18 cellular contexts compared by ENCODE assay signal in genomic region chr11:128240546-128240945, GRCh38.
DNase-seq lines count a peak whose midpoint lies in the region; TF ChIP-seq lines count a peak whose summit lies in the region.
"Had no signal": no experiment of that assay in that cellular context is flagged by ENCODE, and none has a peak within 500 bp of the region (broad histone marks: within the 10 kb centered on the region; RNA-seq: fewer than 3 reads in every experiment).

No MANE protein-coding gene starts in this region.

- H4K8ac ChIP-seq in trophoblast cell (ENCODE audit: low read depth, low read length) = no peak overlapping the region

- H3K9ac ChIP-seq in trophoblast cell (ENCODE audit: low read length) = no peak overlapping the region

- H3K9me3 ChIP-seq in trophoblast cell (ENCODE audit: insufficient read depth, low read depth, low read length) (no peaks in the 10 kb centered on the region), prostate gland (no peaks in the 10 kb centered on the region)
- H3K9me3 ChIP-seq: body of pancreas, gastroesophageal sphincter had no signal

- H3K36me3 ChIP-seq in trophoblast cell (ENCODE audit: control insufficient read depth in 1 of 2, insufficient read depth in 2 of 2, low read length in 2 of 2) = no peaks in the 10 kb centered on the region
- H3K36me3 ChIP-seq in prostate gland = no peaks in the 10 kb centered on the region
- H3K36me3 ChIP-seq: gastroesophageal sphincter, WERI-Rb-1 had no signal

- H3K4me1 ChIP-seq in trophoblast cell (ENCODE audit: control insufficient read depth in 1 of 2, insufficient read depth in 2 of 2, low read length in 2 of 2) = peaks cover 6 to 9% of the 10 kb centered on the region in 2 experiments
- H3K4me1 ChIP-seq in prostate gland (replicated peaks) = no peaks in the 10 kb centered on the region

- H4K12ac ChIP-seq in trophoblast cell (ENCODE audit: low read depth, low read length) = no peak overlapping the region

- intact Hi-C loops in posterior cingulate gyrus (cut with DNase I) (no loop called here), prostate gland (cut with DNase I) (no loop called here)

- H2BK5ac ChIP-seq in trophoblast cell (ENCODE audit: low read depth, low read length, poor library complexity) = peak overlapping the region; percentile 63

- no peak overlapping the region for H3K4ac ChIP-seq in trophoblast cell (ENCODE audit: low read depth, low read length)

- H3K27ac ChIP-seq in trophoblast cell (ENCODE audit: low read depth, low read length) (no peak overlapping the region), prostate gland (no peak overlapping the region)
- H3K27ac ChIP-seq: body of pancreas, gastroesophageal sphincter, WERI-Rb-1 had no signal

- H2AFZ ChIP-seq in trophoblast cell (ENCODE audit: insufficient read depth, low read length, poor library complexity) = no peak overlapping the region

- in situ Hi-C loops in astrocyte of the spinal cord (cut with HindIII; ENCODE audit: low sequenced_read_pairs) = no loop called here

- H3K79me1 ChIP-seq in trophoblast cell (ENCODE audit: low read length) = peaks cover 47% of the 10 kb centered on the region

- no peak for TF ChIP-seq CTCF in astrocyte of the spinal cord (IDR thresholded peaks at IDR 0.05; ENCODE audit: low read depth, low read length)
- TF ChIP-seq CTCF in fibroblast of the aortic adventitia (IDR thresholded peaks at IDR 0.05; ENCODE audit: insufficient read depth, low read length) = no peak
- TF ChIP-seq CTCF in prostate gland (IDR thresholded peaks at IDR 0.05) = no peak

- H2BK12ac ChIP-seq in trophoblast cell (ENCODE audit: low read length) = peak overlapping the region; percentile 89

- DNase-seq in AG20443 (ENCODE audit: low spot score) (peak; percentile 33), astrocyte of the spinal cord (ENCODE audit: low read depth, low spot score) (peak; percentile 16), fibroblast of the aortic adventitia (ENCODE audit: low read depth) (peak; percentile 96), trophoblast cell (no peak), EL (no peak), posterior cingulate gyrus (no peak), prostate gland (ENCODE audit: low spot score) (no peak)
- DNase-seq in stimulated activated CD4-positive, alpha-beta T cell treated with anti-CD3 and anti-CD28 coated beads, Interleukin-4, amount 100 ng/mL, for 4 hours = no peak
- DNase-seq: activated CD4-positive, alpha-beta T cell treated with anti-CD3 and anti-CD28 coated beads, Interleukin-2, amount 10 ng/mL, durations not matched to agents 7 days and 5 days; body of pancreas; CD4-positive, alpha-beta memory T cell; DMS 273 treated with DMSO at 0.1 percent for 48 hours; GOT3; naive B cell; NCI-H1417; NCI-H524; WERI-Rb-1 had no signal

- peak overlapping the region; percentile 54 for H3K14ac ChIP-seq in trophoblast cell (ENCODE audit: low read length)

- WGBS in trophoblast cell (ENCODE audit: extremely low coverage, insufficient coverage, insufficient read length) = no CpG with 5 or more reads among the region's 6 CpGs
- WGBS in prostate gland = 60% methylated on average over 6 of the region's 6 CpGs

- H2AK5ac ChIP-seq in trophoblast cell (ENCODE audit: low read length) = peak overlapping the region; percentile 92

- no peak overlapping the region for H3K18ac ChIP-seq in trophoblast cell (ENCODE audit: low read length)

- H3K4me3 ChIP-seq in astrocyte of the spinal cord (ENCODE audit: low read depth, low read length) (no peak overlapping the region), fibroblast of the aortic adventitia (ENCODE audit: low read depth, low read length) (no peak overlapping the region), trophoblast cell (ENCODE audit: low read depth, low read length) (no peak overlapping the region), prostate gland (no peak overlapping the region)
- H3K4me3 ChIP-seq: body of pancreas, gastroesophageal sphincter had no signal

- H3K23ac ChIP-seq in trophoblast cell (ENCODE audit: low read length) = no peak overlapping the region

- no peak for TF ChIP-seq POLR2A in prostate gland (IDR thresholded peaks at IDR 0.05)

- H2BK120ac ChIP-seq in trophoblast cell (ENCODE audit: insufficient read depth, low read length, poor library complexity) = peak overlapping the region; percentile 89

- H3K4me2 ChIP-seq in trophoblast cell (ENCODE audit: low read length) = no peak overlapping the region

- no peaks in the 10 kb centered on the region for H3K27me3 ChIP-seq in trophoblast cell (ENCODE audit: insufficient read depth, low read length)
- no peaks in the 10 kb centered on the region for H3K27me3 ChIP-seq in prostate gland (replicated peaks; ENCODE audit: insufficient read depth)
- H3K27me3 ChIP-seq: body of pancreas, gastroesophageal sphincter had no signal

- H4K91ac ChIP-seq in trophoblast cell (ENCODE audit: low read depth, low read length) = no peak overlapping the region

- peaks cover 6% of the 10 kb centered on the region for H3K79me2 ChIP-seq in trophoblast cell (ENCODE audit: control insufficient read depth, insufficient read depth, low read length, poor library complexity)

Comparison
In these comparisons a context has a peak if more than half of its experiments do, and no peak if none do; other contexts are left out.
1. DNase-seq: peak in AG20443 (single experiment), astrocyte of the spinal cord (single experiment) and fibroblast of the aortic adventitia (single experiment); none in trophoblast cell (0 of 2), EL (single experiment), stimulated activated CD4-positive, alpha-beta T cell treated with anti-CD3 and anti-CD28 coated beads, Interleukin-4, amount 100 ng/mL, for 4 hours (0 of 2), posterior cingulate gyrus (0 of 10) and prostate gland (single experiment).